ENCODE assay signal across 2 cellular contexts in genomic region chr2:3203497-3204019, GRCh38.
TF ChIP-seq lines count a peak whose summit lies in the region.

No MANE protein-coding gene starts in this region.

TF ChIP-seq in HepG2, 621 proteins besides CTCF, POLR2A, EP300 and RAD21:
- peak; percentile 34; the same call in 1 of the 2 replicates for TF ChIP-seq ZNF687 (CRISPR knock-in tag; IDR thresholded peaks at IDR 0.05)
- peak; percentile 100 for TF ChIP-seq ZNF543 (CRISPR knock-in tag; IDR thresholded peaks at IDR 0.05)
- TF ChIP-seq, protein P1, sequence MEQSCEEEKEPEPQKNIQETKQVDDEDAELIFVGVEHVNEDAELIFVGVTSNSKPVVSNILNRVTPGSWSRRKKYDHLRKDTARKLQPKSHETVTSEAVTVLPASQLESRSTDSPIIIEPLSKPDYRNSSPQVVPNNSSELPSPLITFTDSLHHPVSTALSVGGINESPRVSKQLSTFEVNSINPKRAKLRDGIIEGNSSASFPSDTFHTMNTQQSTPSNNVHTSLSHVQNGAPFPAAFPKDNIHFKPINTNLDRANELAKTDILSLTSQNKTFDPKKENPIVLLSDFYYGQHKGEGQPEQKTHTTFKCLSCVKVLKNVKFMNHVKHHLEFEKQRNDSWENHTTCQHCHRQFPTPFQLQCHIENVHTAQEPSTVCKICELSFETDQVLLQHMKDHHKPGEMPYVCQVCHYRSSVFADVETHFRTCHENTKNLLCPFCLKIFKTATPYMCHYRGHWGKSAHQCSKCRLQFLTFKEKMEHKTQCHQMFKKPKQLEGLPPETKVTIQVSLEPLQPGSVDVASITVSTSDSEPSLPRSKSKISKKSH (CRISPR knock-in tag; IDR thresholded peaks at IDR 0.05; ENCODE audit: borderline replicate concordance): peak; percentile 45; the same call in 1 of the 2 replicates
- no peak for TF ChIP-seq REPIN1 (CRISPR knock-in tag; IDR thresholded peaks at IDR 0.05; ENCODE audit: borderline replicate concordance, low read depth)
- TF ChIP-seq YY1 (IDR thresholded peaks at IDR 0.05; ENCODE audit: insufficient read depth, insufficient replicate concordance, low read depth, low read length): no peak
- no peak for TF ChIP-seq SP4 (CRISPR knock-in tag; IDR thresholded peaks at IDR 0.05)

TF ChIP-seq in H1, 55 proteins besides CTCF, POLR2A, EP300 and RAD21:
- TF ChIP-seq MAFK (IDR thresholded peaks at IDR 0.05; ENCODE audit: low read depth, low read length) (no peak), TAF7 (optimal IDR thresholded peaks at IDR 0.05; ENCODE audit: borderline replicate concordance, low read depth, low read length) (no peak), CREB1 (IDR thresholded peaks at IDR 0.05) (no peak), POLR2AphosphoS5 (IDR thresholded peaks at IDR 0.05; ENCODE audit: low read depth, low read length) (no peak), HDAC2 (IDR thresholded peaks at IDR 0.05; ENCODE audit: borderline replicate concordance in 1 of 2, low read depth in 2 of 2, low read length in 2 of 2) (no peak), SP2 (IDR thresholded peaks at IDR 0.05; ENCODE audit: low read length) (no peak)
TF ChIP-seq in H1: peak in this region for 0.
